ENCODE assay signal across 18 cellular contexts in the genomic region with DNA sequence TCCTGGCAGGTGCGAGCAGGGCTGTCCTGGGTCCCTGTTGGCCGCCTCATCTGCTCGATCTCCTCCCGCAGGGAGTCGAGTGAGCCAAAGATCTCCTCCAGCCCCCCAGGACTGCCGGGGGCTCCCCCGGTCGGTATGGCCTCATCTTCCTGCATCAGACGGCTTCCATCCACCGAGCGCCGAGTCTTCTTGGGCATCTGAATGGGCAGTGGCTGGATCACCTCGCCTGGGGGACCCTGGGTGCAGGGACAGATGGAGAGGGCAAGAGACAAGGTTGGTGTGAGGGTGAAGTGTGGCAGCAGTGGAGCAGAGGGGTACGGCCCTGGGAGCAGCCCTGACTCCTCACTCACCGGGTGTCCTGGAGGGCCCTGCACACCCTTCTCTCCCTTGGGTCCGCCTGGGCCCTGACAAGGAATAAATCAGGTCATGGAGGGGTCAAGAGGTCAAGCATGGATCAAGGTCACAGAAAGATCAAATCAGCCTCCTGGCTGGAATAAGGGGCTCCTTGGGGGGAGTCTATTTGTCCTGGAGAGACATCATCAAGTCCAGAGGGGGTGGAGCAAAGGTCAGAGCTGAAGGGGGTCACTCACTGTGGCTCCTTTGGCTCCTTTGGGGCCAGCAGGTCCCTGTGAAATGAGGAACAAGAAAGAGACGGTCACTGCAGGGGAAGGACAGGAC. TPM values are rescaled to one million over a fixed set of nuclear protein-coding genes. Genes with fewer than 3 reads are reported as not detected.
DNase-seq lines count a peak whose midpoint lies in the region; ATAC-seq, FAIRE-seq and TF ChIP-seq lines count a peak whose summit lies in the region.
"Had no signal": no experiment of that assay in that cellular context is flagged by ENCODE, and none has a peak within 500 bp of the region (broad histone marks: within the 10 kb centered on the region; RNA-seq: fewer than 3 reads in every experiment).

No MANE protein-coding gene starts in this region.

- DNase-seq in GM13976 (ENCODE audit: low spot score) (peak; percentile 32), GM12878 (ENCODE audit: low read depth, low spot score) (no peak), neuronal stem cell (ENCODE audit: low spot score) (no peak), NCI-H345 treated with DMSO at 0.1 percent for 48 hours (lab: John Stamatoyannopoulos, UW; ENCODE audit: unreplicated experiment) (no peak)
- DNase-seq in activated CD4-positive, alpha-beta T cell treated with anti-CD3 and anti-CD28 coated beads for 1 hour, result no peak
- DNase-seq: ACHN; CD4-positive, CD25-positive, alpha-beta regulatory T cell; EL; IMR-90; Kasumi-1; MM.1S; NCI-H1092 treated with DMSO at 0.1 percent for 48 hours; NCI-H2081 treated with DMSO at 0.1 percent for 48 hours; NCI-H510A treated with DMSO at 0.1 percent for 48 hours; NCI-H82; PC-3 had no signal

- 42% methylated on average over 17 of the region's 17 CpGs for WGBS in GM12878 (ENCODE audit: insufficient coverage, insufficient replicate concordance, low lambda C conversion rate, missing lambda C conversion rate)
- WGBS in neuronal stem cell (ENCODE audit: extremely low coverage in 2 of 2, insufficient read length in 2 of 2, insufficient replicate concordance in 1 of 2), 2 donors, result no CpG with 5 or more reads among the region's 17 CpGs

- H2BK5ac ChIP-seq in neuronal stem cell (ENCODE audit: low read length), result no peak overlapping the region

- intact Hi-C loops in GM12878 (cut with micrococcal nuclease; ENCODE audit: unreplicated experiment), result no loop called here

- no peak overlapping the region for H2BK15ac ChIP-seq in neuronal stem cell (ENCODE audit: low read length)

- ATAC-seq in GM12878, result no peak
- ATAC-seq: PC-3 had no signal

- H3K4ac ChIP-seq in neuronal stem cell (ENCODE audit: low read length), result no peak overlapping the region

- CTCF ChIA-PET in GM12878 (lab: Yijun Ruan, JAX), result interaction anchor here (0.7 to 2.0 kb wide), 2 partner anchors 32 to 151 kb away, joined by 3 to 9 read pairs; no protein-coding TSS in a partner anchor

- no peaks in the 10 kb centered on the region for H4K20me1 ChIP-seq in GM12878 (ENCODE audit: control insufficient read depth, insufficient read depth)

- SMC1A ChIA-PET in GM12878 (lab: Charles Lee; ENCODE audit: uncharacterized antibody, unreplicated experiment), result interaction anchor here (2.1 kb wide), 1 partner anchor 9 kb away, joined by 4 read pairs; no protein-coding TSS in a partner anchor

- no TSS peak for BruUV-seq in GM12878 (replicated peaks; lab: Mats Ljungman, UMichigan)

- no peak for FAIRE-seq in GM12878 (lab: Jason Lieb, UNC)
- FAIRE-seq: H54 had no signal

- H3K27me3 ChIP-seq in GM12878 (replicated peaks in 1 of 2; ENCODE audit: control insufficient read depth in 2 of 2, insufficient read depth in 2 of 2, low read length in 1 of 2), result no peaks in the 10 kb centered on the region
- peaks cover 0 to 10% (median 10%) of the 10 kb centered on the region in 3 experiments for H3K27me3 ChIP-seq in neuronal stem cell (ENCODE audit: control insufficient read depth in 3 of 3, insufficient read depth in 3 of 3, low read depth in 1 of 3, low read length in 3 of 3)

- no peaks in the 10 kb centered on the region for H3K36me3 ChIP-seq in GM12878 (ENCODE audit: control insufficient read depth in 2 of 2, insufficient read depth in 2 of 2, low read length in 1 of 2)
- H3K36me3 ChIP-seq in neuronal stem cell (replicated peaks in 1 of 2; ENCODE audit: control insufficient read depth in 2 of 2, insufficient read depth in 2 of 2, low read length in 2 of 2), result no peaks in the 10 kb centered on the region

- no peak overlapping the region for H3K14ac ChIP-seq in neuronal stem cell (ENCODE audit: low read length)

- peak overlapping the region; percentile 55 for H3K23ac ChIP-seq in neuronal stem cell (ENCODE audit: low read depth, low read length, poor library complexity)

- no peak overlapping the region for H4K91ac ChIP-seq in neuronal stem cell (ENCODE audit: low read depth, low read length, poor library complexity)

- H3K9ac ChIP-seq in GM12878 (ENCODE audit: control insufficient read depth, insufficient read depth, low read length), result no peak overlapping the region
- no peak overlapping the region for H3K9ac ChIP-seq in neuronal stem cell (ENCODE audit: low read depth, low read length, poor library complexity)

- RAD21 ChIA-PET in GM12878 (lab: Charles Lee; ENCODE audit: unreplicated experiment), result no interaction called here

- no peaks in the 10 kb centered on the region for H3K9me3 ChIP-seq in GM12878 (replicated peaks; ENCODE audit: control insufficient read depth, insufficient read depth, low read length)
- H3K9me3 ChIP-seq in neuronal stem cell (replicated peaks in 1 of 2; ENCODE audit: control insufficient read depth in 2 of 2, insufficient read depth in 1 of 2, low read depth in 1 of 2, low read length in 2 of 2), result no peaks in the 10 kb centered on the region
- H3K9me3 ChIP-seq: Caco-2 had no signal

- TF ChIP-seq POLR2A in GM12878 (IDR thresholded peaks at IDR 0.05; ENCODE audit: low read depth, low read length), result no peak

- H3K4me2 ChIP-seq in GM12878 (ENCODE audit: control insufficient read depth, insufficient read depth) (no peak overlapping the region), neuronal stem cell (ENCODE audit: insufficient read depth, low read length, poor library complexity, severe bottlenecking) (no peak overlapping the region)

- in situ Hi-C loops in GM13976 (cut with MboI; ENCODE audit: low sequenced_read_pairs, unreplicated experiment), result no loop called here
- in situ Hi-C loops in GM12878 (cut with MboI), result no loop called here

- no peak overlapping the region for H2BK120ac ChIP-seq in neuronal stem cell (ENCODE audit: low read depth, low read length)

- no peak for TF ChIP-seq EP300 in GM12878 (IDR thresholded peaks at IDR 0.05; ENCODE audit: borderline replicate concordance in 1 of 2, control insufficient read depth in 1 of 2, low read depth in 2 of 2, low read length in 2 of 2)

- H3K79me2 ChIP-seq in GM12878 (ENCODE audit: control insufficient read depth, insufficient read depth, low read length), result no peaks in the 10 kb centered on the region

- no peak overlapping the region for H2AFZ ChIP-seq in GM12878 (ENCODE audit: control insufficient read depth, low read depth, low read length)
- H2AFZ ChIP-seq in neuronal stem cell (ENCODE audit: low read length), result no peak overlapping the region

- H3K4me3 ChIP-seq in GM12878 (no peak overlapping the region), neuronal stem cell (ENCODE audit: low read length in 2 of 2) (no peak overlapping the region)

- H3K18ac ChIP-seq in neuronal stem cell (ENCODE audit: low read length), result no peak overlapping the region

- no peak overlapping the region for H4K8ac ChIP-seq in neuronal stem cell (ENCODE audit: low read depth, low read length)

- TF ChIP-seq CTCF in GM13976 (IDR thresholded peaks at IDR 0.05; ENCODE audit: borderline replicate concordance, control extremely low read depth, extremely low read depth, insufficient read depth, missing control alignments), result no peak
- no peak for TF ChIP-seq CTCF in GM12878 (IDR thresholded peaks at IDR 0.05 in 2 of 3, conservative IDR thresholded peaks at IDR 0.05 in 1 of 3; ENCODE audit: control insufficient read depth in 2 of 3, extremely low read depth in 1 of 3, insufficient read depth in 1 of 3, low read depth in 3 of 3, low read length in 3 of 3)

- H3K79me1 ChIP-seq in neuronal stem cell (ENCODE audit: low read depth, low read length), result no peaks in the 10 kb centered on the region

- H3K4me1 ChIP-seq in GM12878 (ENCODE audit: control insufficient read depth, insufficient read depth, low read length) (peaks cover 4% of the 10 kb centered on the region), neuronal stem cell (ENCODE audit: control insufficient read depth in 2 of 2, insufficient read depth in 1 of 2, low read depth in 1 of 2, low read length in 2 of 2) (peaks cover 0 to 7% of the 10 kb centered on the region in 2 donors)
- H3K4me1 ChIP-seq: Caco-2 had no signal

- no peak overlapping the region for H3K27ac ChIP-seq in GM12878 (ENCODE audit: control insufficient read depth, insufficient read depth)
- no peak overlapping the region for H3K27ac ChIP-seq in neuronal stem cell (replicated peaks; ENCODE audit: low read length)

- no peak overlapping the region for H2BK12ac ChIP-seq in neuronal stem cell (ENCODE audit: low read length)

- POLR2A ChIA-PET in GM12878 (lab: Charles Lee), result no interaction called here

- TF ChIP-seq RAD21 in GM12878 (IDR thresholded peaks at IDR 0.05; ENCODE audit: insufficient read depth, low read depth, low read length), result no peak

- H2AK5ac ChIP-seq in neuronal stem cell (ENCODE audit: low read depth, low read length), result peak overlapping the region; percentile 74

RNA-seq across cellular contexts. Expression of a gene that starts 26.5 kb away (rescaled TPM):
- 1.8 and 1.9 TPM in 2 replicates for total RNA-seq in GM12878 (2013; cell fraction: nucleolus; rRNA removed)
- total RNA-seq in GM12878 (2014; rRNA removed) (0.22 and 0.23 TPM in 2 replicates), GM12878 (2014; rRNA removed; fragmentation: Illumina TruSeq; extraction: Trizol) (0.22 and 0.23 TPM in 2 replicates), GM12878 (2021) (0.51 and 0.53 TPM in 2 replicates)
- 0.25 TPM for polyA plus RNA-seq in GM12878 (2011; ENCODE audit: low read depth)
- polyA plus RNA-seq in GM12878 (2011; rRNA removed) (0.42 and 0.83 TPM in 2 replicates), GM12878 (2014; fragmentation: Illumina TruSeq; extraction: Trizol) (0.09 and 0.44 TPM in 2 replicates), GM12878 (2014; fragmentation: Nextera tagmentation; extraction: Ambion mirVana) (under 1 TPM in 1 of 2 experiments, not detected in 1; 0.07 TPM), GM12878 (2014; rRNA removed) (0.72 and 0.76 TPM in 2 replicates), GM12878 (2016; fragmentation: Nextera tagmentation; extraction: Ambion mirVana) (under 1 TPM; 0.03 to 0.15 TPM)
- 0.36 and 0.57 TPM in 2 replicates for polyA plus RNA-seq in GM12878 (2011; cell fraction: cytosol; rRNA removed)
- polyA plus RNA-seq in GM12878 (2011; cell fraction: nucleus; rRNA removed), result 8.6 and 10.3 TPM in 2 replicates
- polyA plus RNA-seq in GM12878 (2012), result 0.70 and 0.73 TPM in 2 replicates
- polyA minus RNA-seq in GM12878 (2011; rRNA and poly(A)+ RNA removed), result 0.15 and 0.46 TPM in 2 replicates
- polyA minus RNA-seq in GM12878 (2011; cell fraction: cytosol; rRNA and poly(A)+ RNA removed), result not detected in 2 replicates
- 0.85 and 0.86 TPM in 2 replicates for polyA minus RNA-seq in GM12878 (2011; cell fraction: nucleus; rRNA and poly(A)+ RNA removed)
- 0.86 TPM for polyA plus RNA-seq in neuronal stem cell (2013, experiment 1 of 2)
- 0.82 TPM for polyA plus RNA-seq in neuronal stem cell (2013, experiment 2 of 2)

RNA-seq across cellular contexts. Expression of a gene that starts 34.7 kb away (rescaled TPM):
- 37.4 and 40.4 TPM in 2 replicates for total RNA-seq in GM12878 (2013; cell fraction: nucleolus; rRNA removed)
- total RNA-seq in GM12878 (2014; rRNA removed) (14.0 TPM in 2 replicates), GM12878 (2014; rRNA removed; fragmentation: Illumina TruSeq; extraction: Trizol) (9.5 and 10.8 TPM in 2 replicates), GM12878 (2021) (27.1 and 30.3 TPM in 2 replicates)
- 20.9 TPM for polyA plus RNA-seq in GM12878 (2011; ENCODE audit: low read depth)
- polyA plus RNA-seq in GM12878 (2011; rRNA removed) (26.6 and 35.0 TPM in 2 replicates), GM12878 (2014; fragmentation: Illumina TruSeq; extraction: Trizol) (16.4 and 25.8 TPM in 2 replicates), GM12878 (2014; fragmentation: Nextera tagmentation; extraction: Ambion mirVana) (1 to 10 TPM in 1 of 2 experiments, under 1 TPM in 1; 0.71 to 1.6 TPM), GM12878 (2014; rRNA removed) (30.3 and 34.4 TPM in 2 replicates), GM12878 (2016; fragmentation: Nextera tagmentation; extraction: Ambion mirVana) (10 to 100 TPM; 19.8 to 21.0 TPM)
- polyA plus RNA-seq in GM12878 (2011; cell fraction: cytosol; rRNA removed), result 33.9 and 40.3 TPM in 2 replicates
- 155 and 193 TPM in 2 replicates for polyA plus RNA-seq in GM12878 (2011; cell fraction: nucleus; rRNA removed)
- 35.2 and 36.1 TPM in 2 replicates for polyA plus RNA-seq in GM12878 (2012)
- 36.9 and 38.1 TPM in 2 replicates for polyA minus RNA-seq in GM12878 (2011; rRNA and poly(A)+ RNA removed)
- 6.8 and 11.2 TPM in 2 replicates for polyA minus RNA-seq in GM12878 (2011; cell fraction: cytosol; rRNA and poly(A)+ RNA removed)
- polyA minus RNA-seq in GM12878 (2011; cell fraction: nucleus; rRNA and poly(A)+ RNA removed), result 24.2 and 28.5 TPM in 2 replicates
- 18.7 TPM for polyA plus RNA-seq in neuronal stem cell (2013, experiment 1 of 2)
- polyA plus RNA-seq in neuronal stem cell (2013, experiment 2 of 2), result 18.1 TPM

RNA-seq across cellular contexts. Expression of a gene that starts 34.9 kb away (rescaled TPM):
- 28.9 TPM in 2 replicates for total RNA-seq in GM12878 (2013; cell fraction: nucleolus; rRNA removed)
- total RNA-seq in GM12878 (2014; rRNA removed), result 48.9 and 50.6 TPM in 2 replicates
- 41.3 and 43.9 TPM in 2 replicates for total RNA-seq in GM12878 (2014; rRNA removed; fragmentation: Illumina TruSeq; extraction: Trizol)
- 52.9 and 57.3 TPM in 2 replicates for total RNA-seq in GM12878 (2021)
- polyA plus RNA-seq in GM12878 (2011; ENCODE audit: low read depth), result 55.2 TPM
- polyA plus RNA-seq in GM12878 (2011; rRNA removed), result 23.0 and 37.4 TPM in 2 replicates
- 50.2 and 54.2 TPM in 2 replicates for polyA plus RNA-seq in GM12878 (2011; cell fraction: cytosol; rRNA removed)
- polyA plus RNA-seq in GM12878 (2011; cell fraction: nucleus; rRNA removed), result 55.7 and 62.9 TPM in 2 replicates
- polyA plus RNA-seq in GM12878 (2012), result 59.6 and 80.9 TPM in 2 replicates
- polyA plus RNA-seq in GM12878 (2014; fragmentation: Illumina TruSeq; extraction: Trizol), result 51.0 and 63.1 TPM in 2 replicates
- polyA plus RNA-seq in GM12878 (2014; fragmentation: Nextera tagmentation; extraction: Ambion mirVana), result 1 to 10 TPM; 7.3 to 8.4 TPM
- 55.3 and 56.1 TPM in 2 replicates for polyA plus RNA-seq in GM12878 (2014; rRNA removed)
- 10 to 100 TPM; 12.8 to 14.0 TPM for polyA plus RNA-seq in GM12878 (2016; fragmentation: Nextera tagmentation; extraction: Ambion mirVana)
- polyA minus RNA-seq in GM12878 (2011; rRNA and poly(A)+ RNA removed), result 30.9 and 31.3 TPM in 2 replicates
- polyA minus RNA-seq in GM12878 (2011; cell fraction: cytosol; rRNA and poly(A)+ RNA removed), result 11.0 and 13.6 TPM in 2 replicates
- polyA minus RNA-seq in GM12878 (2011; cell fraction: nucleus; rRNA and poly(A)+ RNA removed), result 18.6 and 31.2 TPM in 2 replicates
- polyA plus RNA-seq in neuronal stem cell (2013, experiment 1 of 2), result 42.0 TPM
- 40.1 TPM for polyA plus RNA-seq in neuronal stem cell (2013, experiment 2 of 2)

RNA-seq across cellular contexts. Expression of a gene that starts 38.7 kb away (rescaled TPM):
- 7.5 and 9.9 TPM in 2 replicates for total RNA-seq in GM12878 (2013; cell fraction: nucleolus; rRNA removed)
- total RNA-seq in GM12878 (2014; rRNA removed) (38.4 and 41.5 TPM in 2 replicates), GM12878 (2014; rRNA removed; fragmentation: Illumina TruSeq; extraction: Trizol) (14.1 and 14.4 TPM in 2 replicates), GM12878 (2021) (23.8 and 30.8 TPM in 2 replicates)
- 13.8 TPM for polyA plus RNA-seq in GM12878 (2011; ENCODE audit: low read depth)
- polyA plus RNA-seq in GM12878 (2011; rRNA removed) (20.0 and 29.2 TPM in 2 replicates), GM12878 (2014; fragmentation: Illumina TruSeq; extraction: Trizol) (7.8 and 12.5 TPM in 2 replicates), GM12878 (2014; fragmentation: Nextera tagmentation; extraction: Ambion mirVana) (10 to 100 TPM in 1 of 2 experiments, 1 to 10 TPM in 1; 3.1 to 13.6 TPM), GM12878 (2014; rRNA removed) (40.8 and 40.9 TPM in 2 replicates), GM12878 (2016; fragmentation: Nextera tagmentation; extraction: Ambion mirVana) (10 to 100 TPM; 46.7 to 54.3 TPM)
- 41.7 and 54.6 TPM in 2 replicates for polyA plus RNA-seq in GM12878 (2011; cell fraction: cytosol; rRNA removed)
- polyA plus RNA-seq in GM12878 (2011; cell fraction: nucleus; rRNA removed), result 51.8 and 54.1 TPM in 2 replicates
- polyA plus RNA-seq in GM12878 (2012), result 19.5 and 25.0 TPM in 2 replicates
- polyA minus RNA-seq in GM12878 (2011; rRNA and poly(A)+ RNA removed), result 20.0 and 26.4 TPM in 2 replicates
- polyA minus RNA-seq in GM12878 (2011; cell fraction: cytosol; rRNA and poly(A)+ RNA removed), result 3.3 and 6.5 TPM in 2 replicates
- polyA minus RNA-seq in GM12878 (2011; cell fraction: nucleus; rRNA and poly(A)+ RNA removed), result 5.9 and 11.8 TPM in 2 replicates
- polyA plus RNA-seq in neuronal stem cell (2013, experiment 1 of 2), result 8.2 TPM
- polyA plus RNA-seq in neuronal stem cell (2013, experiment 2 of 2), result 8.3 TPM

RNA-seq across cellular contexts. Expression of a gene that starts 42.6 kb away (rescaled TPM):
- total RNA-seq in GM12878 (2013; cell fraction: nucleolus; rRNA removed), result 5.2 and 6.4 TPM in 2 replicates
- total RNA-seq in GM12878 (2014; rRNA removed) (11.6 and 16.2 TPM in 2 replicates), GM12878 (2014; rRNA removed; fragmentation: Illumina TruSeq; extraction: Trizol) (16.0 and 17.2 TPM in 2 replicates), GM12878 (2021) (24.1 and 24.9 TPM in 2 replicates)
- polyA plus RNA-seq in GM12878 (2011; ENCODE audit: low read depth), result 7.9 TPM
- polyA plus RNA-seq in GM12878 (2011; rRNA removed) (9.0 and 15.4 TPM in 2 replicates), GM12878 (2014; fragmentation: Illumina TruSeq; extraction: Trizol) (11.2 and 16.9 TPM in 2 replicates), GM12878 (2014; fragmentation: Nextera tagmentation; extraction: Ambion mirVana) (1 to 10 TPM; 2.0 to 4.2 TPM), GM12878 (2014; rRNA removed) (27.2 and 27.8 TPM in 2 replicates), GM12878 (2016; fragmentation: Nextera tagmentation; extraction: Ambion mirVana) (1 to 10 TPM; 5.4 to 6.3 TPM)
- 18.1 and 21.3 TPM in 2 replicates for polyA plus RNA-seq in GM12878 (2011; cell fraction: cytosol; rRNA removed)
- polyA plus RNA-seq in GM12878 (2011; cell fraction: nucleus; rRNA removed), result 34.4 and 40.4 TPM in 2 replicates
- 22.0 and 31.1 TPM in 2 replicates for polyA plus RNA-seq in GM12878 (2012)
- 8.7 and 11.2 TPM in 2 replicates for polyA minus RNA-seq in GM12878 (2011; rRNA and poly(A)+ RNA removed)
- polyA minus RNA-seq in GM12878 (2011; cell fraction: cytosol; rRNA and poly(A)+ RNA removed), result 7.1 and 7.6 TPM in 2 replicates
- 2.3 and 4.1 TPM in 2 replicates for polyA minus RNA-seq in GM12878 (2011; cell fraction: nucleus; rRNA and poly(A)+ RNA removed)
- polyA plus RNA-seq in neuronal stem cell (2013, experiment 1 of 2), result 47.3 TPM
- 47.9 TPM for polyA plus RNA-seq in neuronal stem cell (2013, experiment 2 of 2)
